In genomic region chr2:3222636-3223035, GRCh38 we compare ENCODE assay signal across 8 cellular contexts.
DNase-seq lines count a peak whose midpoint lies in the region; ATAC-seq and TF ChIP-seq lines count a peak whose summit lies in the region.

No MANE protein-coding gene starts in this region.

- H3K27ac Mint-ChIP-seq in GM23338: no peak overlapping the region

- no peak overlapping the region for H3K4me2 ChIP-seq in GM23338

- H3K9me3 Mint-ChIP-seq in GM23338: peaks cover 36% of the 10 kb centered on the region

- peak; percentile 51 for DNase-seq in activated naive CD4-positive, alpha-beta T cell treated with anti-CD3 and anti-CD28 coated beads, Interleukin-2, amount 50 U/mL, for 16 hours
- peak; percentile 21 to 26 for DNase-seq in stimulated activated CD8-positive, alpha-beta memory T cell treated with anti-CD3 and anti-CD28 coated beads, Interleukin-7, amount 100 ng/mL, for 4 hours (ENCODE audit: low read depth in 2 of 2)
- DNase-seq in DMS 273 treated with DMSO at 0.1 percent for 48 hours (lab: John Stamatoyannopoulos, UW): no peak
- DNase-seq in DMS114 treated with DMSO at 0.1 percent for 48 hours (lab: John Stamatoyannopoulos, UW; ENCODE audit: unreplicated experiment): no peak
- no peak for DNase-seq in NCI-H146 treated with DMSO at 0.1 percent for 48 hours (lab: John Stamatoyannopoulos, UW; ENCODE audit: unreplicated experiment)
- no peak for DNase-seq in GM23338 (ENCODE audit: low spot score)

- ATAC-seq in GM21381 (IDR thresholded peaks at IDR 0.05; ENCODE audit: unreplicated experiment) (peak; percentile 52), HG03520 (IDR thresholded peaks at IDR 0.05; ENCODE audit: unreplicated experiment) (peak; percentile 64), GM23338 (no peak)

- 0 out of 3 replicates have a peak, but pooled peaks cover 3% of the 10 kb centered on the region for H3K4me1 Mint-ChIP-seq in GM23338

- no peaks in the 10 kb centered on the region for H3K4me1 ChIP-seq in GM23338 (ENCODE audit: insufficient read depth)

- no peaks in the 10 kb centered on the region for H3K27me3 ChIP-seq in GM23338 (ENCODE audit: insufficient read depth)

- peaks cover 36% of the 10 kb centered on the region for H3K36me3 Mint-ChIP-seq in GM23338 (ENCODE audit: low read depth)

- no peak overlapping the region for H3K27ac ChIP-seq in GM23338 (ENCODE audit: low read depth)

- TF ChIP-seq CTCF in GM23338 (conservative IDR thresholded peaks at IDR 0.05; ENCODE audit: low read depth in 2 of 2): no peak

- peaks cover 5% of the 10 kb centered on the region; the same call in 1 of the 2 replicates for H3K9me2 ChIP-seq in GM23338 (ENCODE audit: insufficient read depth)

- H4K20me1 ChIP-seq in GM23338 (replicated peaks; ENCODE audit: insufficient read depth): no peaks in the 10 kb centered on the region

- H3K79me2 ChIP-seq in GM23338 (replicated peaks; ENCODE audit: insufficient read depth): peaks cover 6% of the 10 kb centered on the region; the same call in 1 of the 2 replicates

- H3K36me3 ChIP-seq in GM23338 (ENCODE audit: insufficient read depth): no peaks in the 10 kb centered on the region; the same call in 1 of the 2 replicates

- no peak overlapping the region for H3K4me3 Mint-ChIP-seq in GM23338

- H3F3A ChIP-seq in GM23338 (replicated peaks; ENCODE audit: low read depth): 0 out of 2 replicates have a peak, but pooled peaks cover 4% of the 10 kb centered on the region

- peaks cover 8% of the 10 kb centered on the region for H3K27me3 Mint-ChIP-seq in GM23338 (ENCODE audit: insufficient read depth, low read depth, poor library complexity)

- H2AFZ ChIP-seq in GM23338: no peak overlapping the region

- no peak overlapping the region for H3K4me3 ChIP-seq in GM23338

TF ChIP-seq in GM23338, 12 proteins besides CTCF, POLR2A, EP300 and RAD21:
- TF ChIP-seq ETS1 (IDR thresholded peaks at IDR 0.05): no peak
- no peak for TF ChIP-seq ZNF331 (CRISPR knock-in tag; IDR thresholded peaks at IDR 0.05; ENCODE audit: low read depth)
- TF ChIP-seq POLR2AphosphoS5 (IDR thresholded peaks at IDR 0.05; ENCODE audit: low read depth): no peak
- no peak for TF ChIP-seq ZNF462 (CRISPR knock-in tag; IDR thresholded peaks at IDR 0.05)
- TF ChIP-seq REST (IDR thresholded peaks at IDR 0.05; ENCODE audit: unreplicated experiment): no peak
- TF ChIP-seq NANOG (IDR thresholded peaks at IDR 0.05; ENCODE audit: borderline replicate concordance): no peak
TF ChIP-seq in GM23338: peak in this region for 0.

Comparison
In these comparisons a context has a peak if more than half of its experiments do, and no peak if none do; other contexts are left out.
1. DNase-seq: peak in activated naive CD4-positive, alpha-beta T cell treated with anti-CD3 and anti-CD28 coated beads, Interleukin-2, amount 50 U/mL, for 16 hours (single experiment) and stimulated activated CD8-positive, alpha-beta memory T cell treated with anti-CD3 and anti-CD28 coated beads, Interleukin-7, amount 100 ng/mL, for 4 hours (2 of 2); none in DMS 273 treated with DMSO at 0.1 percent for 48 hours (single experiment), DMS114 treated with DMSO at 0.1 percent for 48 hours (single experiment), NCI-H146 treated with DMSO at 0.1 percent for 48 hours (single experiment) and GM23338 (single experiment).